In genomic region chr14:45211295-45211694, GRCh38 we compare ENCODE assay signal across 23 cellular contexts. TPM values are rescaled to one million over a fixed set of nuclear protein-coding genes. Genes with fewer than 3 reads are reported as not detected.
DNase-seq lines count a peak whose midpoint lies in the region; ATAC-seq, FAIRE-seq and TF ChIP-seq lines count a peak whose summit lies in the region.
"Had no signal": no experiment of that assay in that cellular context is flagged by ENCODE, and none has a peak within 500 bp of the region (broad histone marks: within the 10 kb centered on the region; RNA-seq: fewer than 3 reads in every experiment).

No MANE protein-coding gene starts in this region.

- H3K27me3 Mint-ChIP-seq in astrocyte (ENCODE audit: low read depth, unreplicated experiment), result no peaks in the 10 kb centered on the region
- H3K27me3 Mint-ChIP-seq in stimulated activated memory B cell treated with anti-CD40 and anti-IgM and Interleukin-4, amounts not matched to agents 10 μg/mL and 1 μg/mL and 100 μg/mL, for 72 hours, result no peaks in the 10 kb centered on the region

- H3K4me3 ChIP-seq in HUES64 (ENCODE audit: low read length) (no peak overlapping the region), astrocyte (ENCODE audit: insufficient read depth, low read depth, low read length) (no peak overlapping the region), mesenchymal stem cell (ENCODE audit: insufficient read depth in 1 of 2, low read depth in 1 of 2, low read length in 2 of 2) (no peak overlapping the region)
- H3K4me3 ChIP-seq: K562, SK-N-MC had no signal

- H3K4me3 Mint-ChIP-seq in astrocyte (ENCODE audit: unreplicated experiment), result no peak overlapping the region
- no peak overlapping the region for H3K4me3 Mint-ChIP-seq in stimulated activated memory B cell treated with anti-CD40 and anti-IgM and Interleukin-4, amounts not matched to agents 10 μg/mL and 1 μg/mL and 100 μg/mL, for 72 hours

- H3K4me1 ChIP-seq in HUES64 (ENCODE audit: insufficient read depth, low read length) (peaks cover 7% of the 10 kb centered on the region), astrocyte (ENCODE audit: insufficient read depth, low read length) (no peaks in the 10 kb centered on the region), mesenchymal stem cell (ENCODE audit: control insufficient read depth, insufficient read depth, low read depth, low read length) (peaks cover 8% of the 10 kb centered on the region)

- peaks cover 4% of the 10 kb centered on the region for H3K36me3 Mint-ChIP-seq in astrocyte (ENCODE audit: low read depth, unreplicated experiment)
- peaks cover 46% of the 10 kb centered on the region for H3K36me3 Mint-ChIP-seq in stimulated activated memory B cell treated with anti-CD40 and anti-IgM and Interleukin-4, amounts not matched to agents 10 μg/mL and 1 μg/mL and 100 μg/mL, for 72 hours

- no peak overlapping the region for H3K4ac ChIP-seq in mesenchymal stem cell (ENCODE audit: low read depth in 1 of 2, low read length in 2 of 2)

- no peak overlapping the region for H4K91ac ChIP-seq in mesenchymal stem cell (ENCODE audit: low read length)

- CTCF ChIA-PET in HEK293T (lab: Yijun Ruan, JAX), result interaction anchor here (0.6 kb wide), 1 partner anchor 298 kb away, joined by 3 read pairs; no protein-coding TSS in a partner anchor

- no peaks in the 10 kb centered on the region for H3K79me2 ChIP-seq in astrocyte (ENCODE audit: insufficient read depth, low read length)

- H4K8ac ChIP-seq in mesenchymal stem cell (ENCODE audit: low read length), result no peak overlapping the region

- ATAC-seq in stimulated activated memory B cell treated with anti-CD40 and anti-IgM and Interleukin-4, amounts not matched to agents 10 μg/mL and 1 μg/mL and 100 μg/mL, for 72 hours, result no peak
- ATAC-seq in HG03108 (IDR thresholded peaks at IDR 0.05; ENCODE audit: unreplicated experiment), result no peak
- ATAC-seq: K562 had no signal

- peak overlapping the region; percentile 25; the same call in 1 of the 2 replicates for H3K27ac ChIP-seq in HUES64 (ENCODE audit: low read depth, low read length)
- H3K27ac ChIP-seq in astrocyte (ENCODE audit: low read depth, low read length), result no peak overlapping the region
- no peak overlapping the region for H3K27ac ChIP-seq in mesenchymal stem cell (ENCODE audit: low read length, poor library complexity, severe bottlenecking)
- H3K27ac ChIP-seq: RWPE1, SK-N-MC had no signal

- no peak overlapping the region for H3K23ac ChIP-seq in mesenchymal stem cell (ENCODE audit: low read length in 2 of 2)

- no peak overlapping the region for H2BK15ac ChIP-seq in mesenchymal stem cell (ENCODE audit: low read depth, poor library complexity, severe bottlenecking)

- H3K27me3 ChIP-seq in HUES64 (ENCODE audit: insufficient read depth, low read length) (no peaks in the 10 kb centered on the region), astrocyte (ENCODE audit: insufficient read depth, low read length) (no peaks in the 10 kb centered on the region), mesenchymal stem cell (ENCODE audit: control insufficient read depth in 1 of 2, insufficient read depth in 1 of 2, low read length in 2 of 2) (no peaks in the 10 kb centered on the region)

- H2BK12ac ChIP-seq in mesenchymal stem cell (ENCODE audit: low read length in 2 of 2), result no peak overlapping the region

- H2BK5ac ChIP-seq in mesenchymal stem cell (ENCODE audit: low read depth, low read length, poor library complexity, severe bottlenecking), result no peak overlapping the region

- DNase-seq in astrocyte (ENCODE audit: low read depth) (peak; percentile 12), mesenchymal stem cell (no peak), HEK293T (ENCODE audit: extremely low spot score) (no peak), AG08396 (ENCODE audit: low spot score) (no peak)
- DNase-seq: C1 segment of cervical spinal cord, DMS53, EL, MM.1S, NCI-H1048, NCI-H1436, NCI-H187 treated with DMSO at 0.1 percent for 48 hours, NCI-H2107, NCI-H2227 treated with DMSO at 0.1 percent for 48 hours, NCI-H510A treated with DMSO at 0.1 percent for 48 hours, NCI-H748 treated with DMSO at 0.1 percent for 48 hours, SHP77 treated with DMSO at 0.1 percent for 48 hours had no signal

- H2AFZ ChIP-seq in astrocyte (ENCODE audit: low read depth, low read length) (no peak overlapping the region), mesenchymal stem cell (ENCODE audit: low read depth, low read length) (no peak overlapping the region)

- H3K36me3 ChIP-seq in HUES64 (ENCODE audit: insufficient read depth, low read length) (peaks cover 78% of the 10 kb centered on the region), astrocyte (ENCODE audit: insufficient read depth, low read length) (peaks cover 10% of the 10 kb centered on the region), mesenchymal stem cell (ENCODE audit: control insufficient read depth in 1 of 2, insufficient read depth in 2 of 2, low read depth in 1 of 2, low read length in 2 of 2) (peaks cover 0 to 49% of the 10 kb centered on the region in 2 experiments)

- TF ChIP-seq CTCF in astrocyte (IDR thresholded peaks at IDR 0.05; ENCODE audit: insufficient read depth, low read depth, low read length), result no peak

- H3K9ac ChIP-seq in HUES64 (ENCODE audit: low read depth, low read length), result no peak overlapping the region
- no peak overlapping the region for H3K9ac ChIP-seq in astrocyte (ENCODE audit: low read length)
- H3K9ac ChIP-seq in mesenchymal stem cell (ENCODE audit: low read length), result no peak overlapping the region

- WGBS in HUES64, result 66% methylated on average over 1 of the region's 1 CpG
- 100% methylated on average over 1 of the region's 1 CpG for WGBS in mesenchymal stem cell

- H3K18ac ChIP-seq in mesenchymal stem cell (ENCODE audit: low read depth in 1 of 2, low read length in 2 of 2), result peak overlapping the region in 1 of 2 experiments; percentile 21

- no peak overlapping the region for H3K14ac ChIP-seq in mesenchymal stem cell (ENCODE audit: low read length in 2 of 2)

- peak overlapping the region; percentile 65 for H2AK5ac ChIP-seq in mesenchymal stem cell (ENCODE audit: low read length, severe bottlenecking)

- H2BK120ac ChIP-seq in mesenchymal stem cell (ENCODE audit: low read depth, low read length), result no peak overlapping the region

- FAIRE-seq in astrocyte (lab: Jason Lieb, UNC), result no peak
- FAIRE-seq: D721Med, K562 had no signal

- H3K9me3 ChIP-seq in HUES64 (ENCODE audit: insufficient read depth, low read depth, low read length), result no peaks in the 10 kb centered on the region
- H3K9me3 ChIP-seq in astrocyte (ENCODE audit: insufficient read depth, low read depth, low read length), result no peaks in the 10 kb centered on the region
- H3K9me3 ChIP-seq in mesenchymal stem cell (ENCODE audit: control insufficient read depth, low read length), result no peaks in the 10 kb centered on the region

- H3K4me1 Mint-ChIP-seq in astrocyte (ENCODE audit: low read depth, unreplicated experiment), result peaks cover 9% of the 10 kb centered on the region
- H3K4me1 Mint-ChIP-seq in stimulated activated memory B cell treated with anti-CD40 and anti-IgM and Interleukin-4, amounts not matched to agents 10 μg/mL and 1 μg/mL and 100 μg/mL, for 72 hours, result no peaks in the 10 kb centered on the region

- H3K79me1 ChIP-seq in mesenchymal stem cell (replicated peaks; ENCODE audit: low read length, poor library complexity, severe bottlenecking), result peaks cover 5% of the 10 kb centered on the region

- H3K27ac Mint-ChIP-seq in astrocyte (ENCODE audit: unreplicated experiment), result no peak overlapping the region
- H3K27ac Mint-ChIP-seq in stimulated activated memory B cell treated with anti-CD40 and anti-IgM and Interleukin-4, amounts not matched to agents 10 μg/mL and 1 μg/mL and 100 μg/mL, for 72 hours, result peak overlapping the region; percentile 8

- H3K4me2 ChIP-seq in astrocyte (ENCODE audit: low read length) (no peak overlapping the region), mesenchymal stem cell (ENCODE audit: low read length, poor library complexity, severe bottlenecking) (peak overlapping the region; percentile 18)

- no peaks in the 10 kb centered on the region for H3K9me3 Mint-ChIP-seq in astrocyte (ENCODE audit: unreplicated experiment)
- H3K9me3 Mint-ChIP-seq in stimulated activated memory B cell treated with anti-CD40 and anti-IgM and Interleukin-4, amounts not matched to agents 10 μg/mL and 1 μg/mL and 100 μg/mL, for 72 hours, result no peaks in the 10 kb centered on the region

- H4K20me1 ChIP-seq in astrocyte (ENCODE audit: insufficient read depth, low read length), result no peaks in the 10 kb centered on the region

- POLR2A ChIA-PET in HEK293T (lab: Yijun Ruan, JAX), result no interaction called here

TF ChIP-seq in HEK293T, 16 proteins besides CTCF, POLR2A, EP300 and RAD21:
- TF ChIP-seq ZNF384 (IDR thresholded peaks at IDR 0.05), result no peak
- no peak for TF ChIP-seq SUZ12 (IDR thresholded peaks at IDR 0.05)
- no peak for TF ChIP-seq CTBP1 (IDR thresholded peaks at IDR 0.05; ENCODE audit: borderline replicate concordance)
- TF ChIP-seq ELF4 (IDR thresholded peaks at IDR 0.05), result no peak
- TF ChIP-seq TARDBP (IDR thresholded peaks at IDR 0.05), result no peak
- no peak for TF ChIP-seq ARNT (IDR thresholded peaks at IDR 0.05)
- no peak for TF ChIP-seq BHLHE40 (IDR thresholded peaks at IDR 0.05; ENCODE audit: borderline replicate concordance)
TF ChIP-seq in HEK293T: peak in this region for 0.

RNA-seq across cellular contexts. Expression of gene MIS18BP1, which starts 41.7 kb away (rescaled TPM):
- 44.9 TPM for polyA plus RNA-seq in HUES64 (2013, experiment 1 of 2)
- 53.9 TPM for polyA plus RNA-seq in HUES64 (2013, experiment 2 of 2)
- total RNA-seq in astrocyte, result 7.0 and 9.8 TPM in 2 replicates
- 16.1 TPM for polyA plus RNA-seq in mesenchymal stem cell (2013, experiment 1 of 2)
- 15.4 TPM for polyA plus RNA-seq in mesenchymal stem cell (2013, experiment 2 of 2)
